ENCODE assay signal across 1 cellular context in genomic region chr2:41920181-41920580, GRCh38.
A peak's percentile ranks its signal among the peaks of the same experiment; 100 is the strongest.
TF ChIP-seq lines count a peak whose summit lies in the region.

No MANE protein-coding gene starts in this region.

TF ChIP-seq in K562, 482 proteins besides CTCF, POLR2A, EP300 and RAD21 (continued from another document):
- TF ChIP-seq ZBTB40 (IDR thresholded peaks at IDR 0.05) (peak; percentile 83), ZBTB40 (CRISPR knock-in tag; IDR thresholded peaks at IDR 0.05) (peak; percentile 92), ZBTB34 (CRISPR knock-in tag; IDR thresholded peaks at IDR 0.05) (no peak), ATF7 (IDR thresholded peaks at IDR 0.05) (0 out of 2 replicates have a peak, but pooled peaks have one; percentile 20), POLR2B (IDR thresholded peaks at IDR 0.05; ENCODE audit: low read depth, partially characterized antibody) (no peak), CCAR2 (IDR thresholded peaks at IDR 0.05; ENCODE audit: low read depth, low read length) (no peak), CBFA2T3 (IDR thresholded peaks at IDR 0.05) (peak; percentile 47; the same call in 1 of the 2 replicates), CREB3L1 (IDR thresholded peaks at IDR 0.05; ENCODE audit: borderline replicate concordance, low read depth) (no peak), RBM25 (IDR thresholded peaks at IDR 0.05; ENCODE audit: low read depth, low read length, severe bottlenecking) (peak; percentile 47), GATA2 (CRISPR knock-in tag; IDR thresholded peaks at IDR 0.05) (peak; percentile 37; the same call in 1 of the 2 replicates), ADNP (tag; IDR thresholded peaks at IDR 0.05) (0 out of 2 replicates have a peak, but pooled peaks have one; percentile 33), TCF3 (CRISPR knock-in tag; IDR thresholded peaks at IDR 0.05) (peak; percentile 67), POLR3G (IDR thresholded peaks at IDR 0.05; ENCODE audit: extremely low read depth, insufficient read length, insufficient replicate concordance) (no peak), TAL1 (IDR thresholded peaks at IDR 0.05) (0 out of 2 replicates have a peak, but pooled peaks have one; percentile 12), GTF2E2 (tag; IDR thresholded peaks at IDR 0.05) (no peak)
